ENCODE assay signal across 9 cellular contexts in the genomic region with DNA sequence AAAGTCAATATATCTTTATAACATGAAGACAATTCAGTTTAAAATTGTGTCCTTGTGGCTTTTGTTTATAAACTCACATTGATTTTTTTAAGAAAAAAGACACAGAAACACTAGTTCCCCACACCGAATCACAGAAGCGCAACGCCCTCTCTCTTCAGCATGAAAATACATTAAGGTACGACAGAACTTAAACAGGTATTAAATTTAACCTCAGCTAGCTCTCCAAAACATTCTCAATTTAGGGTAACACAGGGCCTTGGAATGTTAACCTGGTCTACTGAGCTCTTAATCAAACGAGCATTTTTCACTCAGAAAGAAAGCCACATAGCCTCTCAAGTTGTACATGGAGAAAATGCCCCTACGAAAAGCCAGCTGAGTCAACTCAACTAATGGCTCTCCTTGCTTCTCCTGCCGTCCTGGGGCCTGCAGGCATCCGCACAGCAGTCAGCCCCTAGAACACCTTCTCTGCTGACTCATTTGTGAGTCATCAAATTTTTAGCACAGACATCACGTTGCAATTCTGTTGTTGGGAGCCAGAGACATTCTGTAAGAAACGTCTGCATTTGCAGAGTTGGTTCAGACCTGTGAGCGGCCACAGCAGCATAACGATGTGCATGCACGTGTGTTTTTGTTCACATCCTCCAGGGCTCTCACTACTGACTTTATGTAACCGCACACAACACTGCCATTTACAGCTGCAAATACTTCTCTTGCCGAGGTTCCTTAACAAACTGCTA.
DNase-seq lines count a peak whose midpoint lies in the region; ATAC-seq and TF ChIP-seq lines count a peak whose summit lies in the region.
"Had no signal": no experiment of that assay in that cellular context is flagged by ENCODE, and none has a peak within 500 bp of the region (broad histone marks: within the 10 kb centered on the region; RNA-seq: fewer than 3 reads in every experiment).

No MANE protein-coding gene starts in this region.

- no peaks in the 10 kb centered on the region for H3K27me3 Mint-ChIP-seq in activated naive CD8-positive, alpha-beta T cell treated with anti-CD3 and anti-CD28 coated beads, Interleukin-2, amount 50 U/mL, for 24 hours

- no TSS peak for BruUV-seq in Panc1 (replicated peaks; lab: Mats Ljungman, UMichigan)

- H3K27ac ChIP-seq in Panc1 (ENCODE audit: low read length) (peak overlapping the region; percentile 96), heart right ventricle (no peak overlapping the region)

- intact Hi-C loops in Panc1 (cut with micrococcal nuclease; ENCODE audit: unreplicated experiment) (no loop called here), heart right ventricle (cut with DNase I) (no loop called here)

- H3K9me3 ChIP-seq in Panc1 (ENCODE audit: control insufficient read depth, insufficient read depth, low read depth, low read length) = no peaks in the 10 kb centered on the region
- H3K9me3 ChIP-seq in heart right ventricle = no peaks in the 10 kb centered on the region

- H3K27ac Mint-ChIP-seq in activated naive CD8-positive, alpha-beta T cell treated with anti-CD3 and anti-CD28 coated beads, Interleukin-2, amount 50 U/mL, for 24 hours = no peak overlapping the region

- H3K36me3 Mint-ChIP-seq in activated naive CD8-positive, alpha-beta T cell treated with anti-CD3 and anti-CD28 coated beads, Interleukin-2, amount 50 U/mL, for 24 hours (ENCODE audit: low read depth) = peaks cover 42% of the 10 kb centered on the region

- 82 to 83% methylated on average over 15 of the region's 15 CpGs for WGBS in heart right ventricle, 2 donors

- H3K36me3 ChIP-seq in Panc1 (ENCODE audit: control insufficient read depth, insufficient read depth, low read length) (0 out of 2 replicates have a peak, but pooled peaks cover 2% of the 10 kb centered on the region), heart right ventricle (peaks cover 0 to 47% (median 5%) of the 10 kb centered on the region in 9 donors)

- POLR2A ChIA-PET in Panc1 (lab: Charles Lee) = no interaction called here

- H3K4me3 ChIP-seq in Panc1 (ENCODE audit: low read depth in 2 of 2, low read length in 2 of 2) = peak overlapping the region; percentile 12 to 43
- no peak overlapping the region for H3K4me3 ChIP-seq in heart right ventricle

- H3K27me3 ChIP-seq in Panc1 (ENCODE audit: control insufficient read depth, insufficient read depth, low read length) = no peaks in the 10 kb centered on the region
- H3K27me3 ChIP-seq in heart right ventricle = no peaks in the 10 kb centered on the region

- no peak overlapping the region for H3K4me3 Mint-ChIP-seq in activated naive CD8-positive, alpha-beta T cell treated with anti-CD3 and anti-CD28 coated beads, Interleukin-2, amount 50 U/mL, for 24 hours

- ATAC-seq in Panc1 (peak; percentile 99), GM18867 (IDR thresholded peaks at IDR 0.05; ENCODE audit: unreplicated experiment) (no peak), heart right ventricle (no peak)
- ATAC-seq in activated naive CD8-positive, alpha-beta T cell treated with anti-CD3 and anti-CD28 coated beads, Interleukin-2, amount 50 U/mL, for 24 hours = no peak

- DNase-seq in HCEC 1CT (peak; percentile 95), Panc1 (ENCODE audit: low read depth, low spot score) (peak; percentile 95), fibroblast of peridontal ligament (ENCODE audit: extremely low read depth) (peak; percentile 82), renal cortical epithelial cell (ENCODE audit: low read depth) (peak; percentile 99), heart right ventricle (no peak), NOMO-1 treated with DMSO at 0.1 percent for 48 hours (lab: John Stamatoyannopoulos, UW; ENCODE audit: unreplicated experiment) (no peak)
- no peak for DNase-seq in activated naive CD8-positive, alpha-beta T cell treated with anti-CD3 and anti-CD28 coated beads, Interleukin-2, amount 50 U/mL, for 24 hours
- DNase-seq: activated CD4-positive, alpha-beta T cell treated with anti-CD3 and anti-CD28 coated beads for 1 hour had no signal

- TF ChIP-seq CTCF in Panc1 (IDR thresholded peaks at IDR 0.05) (peak; percentile 15; the same call in 1 of the 2 replicates), heart right ventricle (IDR thresholded peaks at IDR 0.05) (no peak)

- H3K9me3 Mint-ChIP-seq in activated naive CD8-positive, alpha-beta T cell treated with anti-CD3 and anti-CD28 coated beads, Interleukin-2, amount 50 U/mL, for 24 hours = no peaks in the 10 kb centered on the region

- peaks cover 49% of the 10 kb centered on the region for H3K4me1 ChIP-seq in Panc1 (ENCODE audit: control insufficient read depth, insufficient read depth, low read length)
- H3K4me1 ChIP-seq in heart right ventricle = no peaks in the 10 kb centered on the region

- CTCF ChIA-PET in Panc1 (lab: Charles Lee) = no interaction called here

- in situ Hi-C loops in Panc1 (cut with HindIII; ENCODE audit: low pct_unique_long_range_greater_than_20kb, low sequenced_read_pairs) = no loop called here

- no peaks in the 10 kb centered on the region for H3K4me1 Mint-ChIP-seq in activated naive CD8-positive, alpha-beta T cell treated with anti-CD3 and anti-CD28 coated beads, Interleukin-2, amount 50 U/mL, for 24 hours

Comparison
In these comparisons a context has a peak if more than half of its experiments do, and no peak if none do; other contexts are left out.
1. DNase-seq: peak in HCEC 1CT (single experiment), Panc1 (single experiment), fibroblast of peridontal ligament (single experiment) and renal cortical epithelial cell (single experiment); none in activated naive CD8-positive, alpha-beta T cell treated with anti-CD3 and anti-CD28 coated beads, Interleukin-2, amount 50 U/mL, for 24 hours (single experiment), heart right ventricle (0 of 2) and NOMO-1 treated with DMSO at 0.1 percent for 48 hours (single experiment).
2. H3K4me3 ChIP-seq: peak in Panc1 (2 of 2); none in heart right ventricle (0 of 10).